In the genomic region with DNA sequence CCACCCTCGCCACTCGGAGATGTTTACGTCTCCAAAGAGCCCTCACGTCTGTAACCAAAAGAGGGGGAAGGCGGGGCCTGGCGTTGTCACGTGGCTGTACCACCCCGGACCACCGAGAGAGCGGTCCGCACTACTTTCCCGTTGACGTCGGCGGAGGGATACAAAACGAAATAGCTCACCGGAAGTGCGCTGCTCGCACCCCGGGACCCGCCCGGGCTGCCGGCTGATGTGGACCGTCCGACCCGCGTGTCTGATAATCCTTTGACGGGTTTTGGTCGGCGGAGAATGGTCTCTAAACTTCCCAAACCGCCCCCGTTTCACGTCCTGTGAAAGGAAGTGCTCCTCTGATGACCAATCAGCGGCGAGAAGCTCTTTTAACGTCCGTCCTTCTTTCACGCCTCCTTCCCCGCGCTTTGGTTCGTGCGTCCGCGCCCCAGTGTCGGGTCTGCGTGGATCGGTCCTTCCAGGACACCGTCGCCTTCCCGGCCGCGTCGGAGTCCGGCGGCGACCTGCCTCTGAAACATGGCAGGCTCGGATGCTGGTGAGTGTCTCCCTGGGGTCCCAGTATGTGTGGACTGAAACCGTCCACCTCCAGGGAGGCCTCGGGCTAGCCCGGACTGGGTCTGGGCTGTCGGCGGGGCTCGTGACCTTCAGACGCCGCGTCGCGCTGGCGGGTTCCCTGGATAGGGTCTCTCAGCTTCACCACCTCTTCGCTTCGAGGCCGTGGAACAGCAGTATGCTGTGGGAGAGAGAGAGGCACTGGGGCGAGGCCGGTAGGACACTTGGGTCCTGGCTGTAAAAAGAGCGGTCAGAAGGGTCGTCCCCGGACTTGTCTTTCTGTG, we compare ENCODE assay signal across 2 cellular contexts.
TF ChIP-seq lines count a peak whose summit lies in the region.

A gene with protein sequence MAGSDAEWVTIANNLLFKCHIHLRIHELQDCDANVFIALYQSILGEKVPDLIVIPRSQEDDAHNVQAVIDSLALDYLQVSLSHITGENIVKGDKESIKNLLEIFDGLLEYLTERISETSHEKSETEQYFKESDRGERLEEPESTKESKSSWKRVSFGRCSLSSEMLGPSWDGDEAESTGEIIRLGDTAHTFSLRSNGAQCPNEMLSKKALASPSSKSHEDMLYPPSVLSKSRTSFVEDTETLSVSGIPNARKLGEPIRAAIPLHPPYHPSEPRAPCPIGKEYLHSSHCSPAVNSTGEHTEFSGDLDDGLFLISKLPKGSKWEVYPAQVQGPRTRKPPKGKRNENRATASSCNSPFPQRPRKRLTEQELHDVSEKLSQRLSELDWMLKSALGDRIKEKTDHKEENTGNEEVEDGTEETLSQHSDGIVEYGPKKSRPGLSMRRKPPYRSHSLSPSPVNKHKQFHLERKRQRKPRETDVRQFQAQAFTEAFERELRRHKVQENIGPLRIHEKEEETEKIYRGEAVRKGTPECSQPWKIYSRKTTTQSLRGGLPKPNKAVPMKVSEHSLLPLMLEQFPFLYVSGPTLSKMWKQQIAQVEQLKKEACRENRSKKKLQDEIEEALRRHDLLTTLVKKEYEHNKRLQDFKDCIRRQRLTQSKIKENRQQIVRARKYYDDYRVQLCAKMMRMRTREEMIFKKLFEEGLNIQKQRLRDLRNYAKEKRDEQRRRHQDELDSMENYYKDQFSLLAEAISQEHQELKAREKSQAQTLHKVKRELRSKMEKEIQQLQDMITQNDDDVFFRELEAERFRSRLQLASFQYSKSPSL (plus strand): TSS at position 402 of the 842 bp plus-strand sequence. CDS start 121 bp downstream, at position 523.

TF ChIP-seq in GM23338, 12 proteins besides CTCF, POLR2A, EP300 and RAD21 (continued from another document):
- TF ChIP-seq, protein P1, sequence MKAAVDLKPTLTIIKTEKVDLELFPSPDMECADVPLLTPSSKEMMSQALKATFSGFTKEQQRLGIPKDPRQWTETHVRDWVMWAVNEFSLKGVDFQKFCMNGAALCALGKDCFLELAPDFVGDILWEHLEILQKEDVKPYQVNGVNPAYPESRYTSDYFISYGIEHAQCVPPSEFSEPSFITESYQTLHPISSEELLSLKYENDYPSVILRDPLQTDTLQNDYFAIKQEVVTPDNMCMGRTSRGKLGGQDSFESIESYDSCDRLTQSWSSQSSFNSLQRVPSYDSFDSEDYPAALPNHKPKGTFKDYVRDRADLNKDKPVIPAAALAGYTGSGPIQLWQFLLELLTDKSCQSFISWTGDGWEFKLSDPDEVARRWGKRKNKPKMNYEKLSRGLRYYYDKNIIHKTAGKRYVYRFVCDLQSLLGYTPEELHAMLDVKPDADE (IDR thresholded peaks at IDR 0.05), result peak; percentile 80; the same call in 1 of the 2 replicates
- TF ChIP-seq ZNF114 (CRISPR knock-in tag; IDR thresholded peaks at IDR 0.05) (no peak), EZH2 (IDR thresholded peaks at IDR 0.05; ENCODE audit: low read depth, unreplicated experiment) (no peak), JUNB (IDR thresholded peaks at IDR 0.05; ENCODE audit: unreplicated experiment) (no peak), POLR2AphosphoS5 (IDR thresholded peaks at IDR 0.05; ENCODE audit: low read depth) (peak; percentile 54), ZNF331 (CRISPR knock-in tag; IDR thresholded peaks at IDR 0.05; ENCODE audit: low read depth) (no peak), NANOG (IDR thresholded peaks at IDR 0.05; ENCODE audit: borderline replicate concordance) (no peak)
- TF ChIP-seq, protein P2, sequence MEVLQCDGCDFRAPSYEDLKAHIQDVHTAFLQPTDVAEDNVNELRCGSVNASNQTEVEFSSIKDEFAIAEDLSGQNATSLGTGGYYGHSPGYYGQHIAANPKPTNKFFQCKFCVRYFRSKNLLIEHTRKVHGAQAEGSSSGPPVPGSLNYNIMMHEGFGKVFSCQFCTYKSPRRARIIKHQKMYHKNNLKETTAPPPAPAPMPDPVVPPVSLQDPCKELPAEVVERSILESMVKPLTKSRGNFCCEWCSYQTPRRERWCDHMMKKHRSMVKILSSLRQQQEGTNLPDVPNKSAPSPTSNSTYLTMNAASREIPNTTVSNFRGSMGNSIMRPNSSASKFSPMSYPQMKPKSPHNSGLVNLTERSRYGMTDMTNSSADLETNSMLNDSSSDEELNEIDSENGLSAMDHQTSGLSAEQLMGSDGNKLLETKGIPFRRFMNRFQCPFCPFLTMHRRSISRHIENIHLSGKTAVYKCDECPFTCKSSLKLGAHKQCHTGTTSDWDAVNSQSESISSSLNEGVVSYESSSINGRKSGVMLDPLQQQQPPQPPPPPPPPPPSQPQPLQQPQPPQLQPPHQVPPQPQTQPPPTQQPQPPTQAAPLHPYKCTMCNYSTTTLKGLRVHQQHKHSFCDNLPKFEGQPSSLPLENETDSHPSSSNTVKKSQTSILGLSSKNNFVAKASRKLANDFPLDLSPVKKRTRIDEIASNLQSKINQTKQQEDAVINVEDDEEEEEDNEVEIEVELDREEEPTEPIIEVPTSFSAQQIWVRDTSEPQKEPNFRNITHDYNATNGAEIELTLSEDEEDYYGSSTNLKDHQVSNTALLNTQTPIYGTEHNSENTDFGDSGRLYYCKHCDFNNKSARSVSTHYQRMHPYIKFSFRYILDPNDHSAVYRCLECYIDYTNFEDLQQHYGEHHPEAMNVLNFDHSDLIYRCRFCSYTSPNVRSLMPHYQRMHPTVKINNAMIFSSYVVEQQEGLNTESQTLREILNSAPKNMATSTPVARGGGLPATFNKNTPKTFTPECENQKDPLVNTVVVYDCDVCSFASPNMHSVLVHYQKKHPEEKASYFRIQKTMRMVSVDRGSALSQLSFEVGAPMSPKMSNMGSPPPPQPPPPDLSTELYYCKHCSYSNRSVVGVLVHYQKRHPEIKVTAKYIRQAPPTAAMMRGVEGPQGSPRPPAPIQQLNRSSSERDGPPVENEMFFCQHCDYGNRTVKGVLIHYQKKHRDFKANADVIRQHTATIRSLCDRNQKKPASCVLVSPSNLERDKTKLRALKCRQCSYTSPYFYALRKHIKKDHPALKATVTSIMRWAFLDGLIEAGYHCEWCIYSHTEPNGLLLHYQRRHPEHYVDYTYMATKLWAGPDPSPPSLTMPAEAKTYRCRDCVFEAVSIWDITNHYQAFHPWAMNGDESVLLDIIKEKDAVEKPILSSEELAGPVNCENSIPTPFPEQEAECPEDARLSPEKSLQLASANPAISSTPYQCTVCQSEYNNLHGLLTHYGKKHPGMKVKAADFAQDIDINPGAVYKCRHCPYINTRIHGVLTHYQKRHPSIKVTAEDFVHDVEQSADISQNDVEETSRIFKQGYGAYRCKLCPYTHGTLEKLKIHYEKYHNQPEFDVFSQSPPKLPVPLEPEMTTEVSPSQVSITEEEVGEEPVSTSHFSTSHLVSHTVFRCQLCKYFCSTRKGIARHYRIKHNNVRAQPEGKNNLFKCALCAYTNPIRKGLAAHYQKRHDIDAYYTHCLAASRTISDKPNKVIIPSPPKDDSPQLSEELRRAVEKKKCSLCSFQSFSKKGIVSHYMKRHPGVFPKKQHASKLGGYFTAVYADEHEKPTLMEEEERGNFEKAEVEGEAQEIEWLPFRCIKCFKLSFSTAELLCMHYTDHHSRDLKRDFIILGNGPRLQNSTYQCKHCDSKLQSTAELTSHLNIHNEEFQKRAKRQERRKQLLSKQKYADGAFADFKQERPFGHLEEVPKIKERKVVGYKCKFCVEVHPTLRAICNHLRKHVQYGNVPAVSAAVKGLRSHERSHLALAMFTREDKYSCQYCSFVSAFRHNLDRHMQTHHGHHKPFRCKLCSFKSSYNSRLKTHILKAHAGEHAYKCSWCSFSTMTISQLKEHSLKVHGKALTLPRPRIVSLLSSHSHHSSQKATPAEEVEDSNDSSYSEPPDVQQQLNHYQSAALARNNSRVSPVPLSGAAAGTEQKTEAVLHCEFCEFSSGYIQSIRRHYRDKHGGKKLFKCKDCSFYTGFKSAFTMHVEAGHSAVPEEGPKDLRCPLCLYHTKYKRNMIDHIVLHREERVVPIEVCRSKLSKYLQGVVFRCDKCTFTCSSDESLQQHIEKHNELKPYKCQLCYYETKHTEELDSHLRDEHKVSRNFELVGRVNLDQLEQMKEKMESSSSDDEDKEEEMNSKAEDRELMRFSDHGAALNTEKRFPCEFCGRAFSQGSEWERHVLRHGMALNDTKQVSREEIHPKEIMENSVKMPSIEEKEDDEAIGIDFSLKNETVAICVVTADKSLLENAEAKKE (CRISPR knock-in tag; IDR thresholded peaks at IDR 0.05), result no peak
TF ChIP-seq in GM23338: peak in this region for 3.

TF ChIP-seq in neural cell, 6 proteins besides CTCF, POLR2A, EP300 and RAD21 (continued from another document):
- TF ChIP-seq, protein P3, sequence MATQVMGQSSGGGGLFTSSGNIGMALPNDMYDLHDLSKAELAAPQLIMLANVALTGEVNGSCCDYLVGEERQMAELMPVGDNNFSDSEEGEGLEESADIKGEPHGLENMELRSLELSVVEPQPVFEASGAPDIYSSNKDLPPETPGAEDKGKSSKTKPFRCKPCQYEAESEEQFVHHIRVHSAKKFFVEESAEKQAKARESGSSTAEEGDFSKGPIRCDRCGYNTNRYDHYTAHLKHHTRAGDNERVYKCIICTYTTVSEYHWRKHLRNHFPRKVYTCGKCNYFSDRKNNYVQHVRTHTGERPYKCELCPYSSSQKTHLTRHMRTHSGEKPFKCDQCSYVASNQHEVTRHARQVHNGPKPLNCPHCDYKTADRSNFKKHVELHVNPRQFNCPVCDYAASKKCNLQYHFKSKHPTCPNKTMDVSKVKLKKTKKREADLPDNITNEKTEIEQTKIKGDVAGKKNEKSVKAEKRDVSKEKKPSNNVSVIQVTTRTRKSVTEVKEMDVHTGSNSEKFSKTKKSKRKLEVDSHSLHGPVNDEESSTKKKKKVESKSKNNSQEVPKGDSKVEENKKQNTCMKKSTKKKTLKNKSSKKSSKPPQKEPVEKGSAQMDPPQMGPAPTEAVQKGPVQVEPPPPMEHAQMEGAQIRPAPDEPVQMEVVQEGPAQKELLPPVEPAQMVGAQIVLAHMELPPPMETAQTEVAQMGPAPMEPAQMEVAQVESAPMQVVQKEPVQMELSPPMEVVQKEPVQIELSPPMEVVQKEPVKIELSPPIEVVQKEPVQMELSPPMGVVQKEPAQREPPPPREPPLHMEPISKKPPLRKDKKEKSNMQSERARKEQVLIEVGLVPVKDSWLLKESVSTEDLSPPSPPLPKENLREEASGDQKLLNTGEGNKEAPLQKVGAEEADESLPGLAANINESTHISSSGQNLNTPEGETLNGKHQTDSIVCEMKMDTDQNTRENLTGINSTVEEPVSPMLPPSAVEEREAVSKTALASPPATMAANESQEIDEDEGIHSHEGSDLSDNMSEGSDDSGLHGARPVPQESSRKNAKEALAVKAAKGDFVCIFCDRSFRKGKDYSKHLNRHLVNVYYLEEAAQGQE (IDR thresholded peaks at IDR 0.05; ENCODE audit: borderline replicate concordance), result peak; percentile 91
- TF ChIP-seq SMC3 (conservative IDR thresholded peaks at IDR 0.05; ENCODE audit: poor library complexity), result peak; percentile 3
- peak; percentile 64 for TF ChIP-seq TAF1 (IDR thresholded peaks at IDR 0.05; ENCODE audit: low read depth)
- no peak for TF ChIP-seq EZH2 (IDR thresholded peaks at IDR 0.05; ENCODE audit: borderline replicate concordance, insufficient read depth, low read length, poor library complexity, severe bottlenecking)
